In the genomic region with DNA sequence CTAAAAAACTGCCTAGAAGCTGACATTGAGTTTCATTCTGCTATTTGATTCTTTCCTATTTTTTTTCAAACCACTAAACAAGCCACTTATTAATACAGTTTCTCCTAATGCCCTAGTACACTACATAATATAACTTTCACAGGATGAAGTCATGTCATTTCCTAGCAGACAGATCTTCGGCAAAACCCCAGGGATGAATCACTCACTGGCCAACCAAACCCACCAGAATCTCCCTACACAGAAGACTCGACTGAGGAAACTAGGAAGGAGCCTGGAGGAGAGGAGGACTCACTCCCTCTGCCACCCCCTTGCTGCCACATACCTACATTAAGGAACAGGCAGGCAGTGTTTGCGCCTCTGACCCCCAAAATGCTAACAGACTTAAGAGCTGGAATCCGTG, we compare ENCODE assay signal across 12 cellular contexts. TPM values are rescaled to one million over a fixed set of nuclear protein-coding genes. Genes with fewer than 3 reads are reported as not detected.
DNase-seq lines count a peak whose midpoint lies in the region; ATAC-seq, FAIRE-seq and TF ChIP-seq lines count a peak whose summit lies in the region.
"Had no signal": no experiment of that assay in that cellular context is flagged by ENCODE, and none has a peak within 500 bp of the region (broad histone marks: within the 10 kb centered on the region; RNA-seq: fewer than 3 reads in every experiment).

No MANE protein-coding gene starts in this region.

- ATAC-seq in CD4-positive, CD25-positive, alpha-beta regulatory T cell (ENCODE audit: low read depth in 2 of 2), result no peak
- ATAC-seq in left lung, result peak; percentile 41
- ATAC-seq in activated T-cell treated with anti-CD3 and anti-CD28 coated beads, Interleukin-2, amount 50 U/mL, for 4 hours, result no peak
- ATAC-seq in GM18502 (IDR thresholded peaks at IDR 0.05; ENCODE audit: poor library complexity, unreplicated experiment), result no peak

- no peaks in the 10 kb centered on the region for H3K9me3 Mint-ChIP-seq in CD4-positive, CD25-positive, alpha-beta regulatory T cell
- no peaks in the 10 kb centered on the region for H3K9me3 Mint-ChIP-seq in activated T-cell treated with anti-CD3 and anti-CD28 coated beads, Interleukin-2, amount 50 U/mL, for 4 hours

- no peaks in the 10 kb centered on the region for H3K27me3 ChIP-seq in CD4-positive, CD25-positive, alpha-beta regulatory T cell (ENCODE audit: control insufficient read depth, insufficient read depth, low read length)
- no peaks in the 10 kb centered on the region for H3K27me3 ChIP-seq in left lung
- no peaks in the 10 kb centered on the region for H3K27me3 ChIP-seq in sigmoid colon
- H3K27me3 ChIP-seq: esophagus squamous epithelium had no signal

- in situ Hi-C loops in astrocyte of the spinal cord (cut with HindIII; ENCODE audit: low sequenced_read_pairs), result no loop called here

- peaks cover 48% of the 10 kb centered on the region for H3K36me3 Mint-ChIP-seq in CD4-positive, CD25-positive, alpha-beta regulatory T cell
- peaks cover 35% of the 10 kb centered on the region for H3K36me3 Mint-ChIP-seq in activated T-cell treated with anti-CD3 and anti-CD28 coated beads, Interleukin-2, amount 50 U/mL, for 4 hours (ENCODE audit: insufficient read depth)

- TF ChIP-seq POLR2A in sigmoid colon (IDR thresholded peaks at IDR 0.05), result no peak

- no peaks in the 10 kb centered on the region for H3K4me1 ChIP-seq in CD4-positive, CD25-positive, alpha-beta regulatory T cell (ENCODE audit: control insufficient read depth, insufficient read depth, low read length, poor library complexity, severe bottlenecking)
- peaks cover 5 to 29% of the 10 kb centered on the region in 2 donors for H3K4me1 ChIP-seq in left lung
- peaks cover 0 to 31% (median 19%) of the 10 kb centered on the region in 4 donors for H3K4me1 ChIP-seq in sigmoid colon

- no peak for DNase-seq in CD4-positive, CD25-positive, alpha-beta regulatory T cell
- DNase-seq in HTR-8/SVneo (ENCODE audit: insufficient read length, low spot score), result peak; percentile 36
- peak; percentile 89 for DNase-seq in astrocyte of the spinal cord (ENCODE audit: low read depth, low spot score)
- no peak for DNase-seq in left lung
- DNase-seq in activated T-cell treated with anti-CD3 and anti-CD28 coated beads, Interleukin-2, amount 50 U/mL, for 4 hours, result no peak
- DNase-seq in sigmoid colon, result no peak
- no peak for DNase-seq in NCI-H1048 (lab: John Stamatoyannopoulos, UW)
- DNase-seq: activated effector memory CD4-positive, alpha-beta T cell treated with Interleukin-2 at 50 U/mL for 16 hours; esophagus squamous epithelium; stimulated activated CD4-positive, alpha-beta T cell treated with anti-CD3 and anti-CD28 coated beads, Interleukin-4, amount 100 ng/mL, for 1 hour had no signal

- TF ChIP-seq EP300 in sigmoid colon (IDR thresholded peaks at IDR 0.05), result no peak

- 78 to 80% methylated on average over 4 of the region's 4 CpGs for WGBS in sigmoid colon, 2 donors

- peaks cover 5 to 14% (median 8%) of the 10 kb centered on the region in 4 donors for H3K4me1 Mint-ChIP-seq in CD4-positive, CD25-positive, alpha-beta regulatory T cell
- peaks cover 37% of the 10 kb centered on the region for H3K4me1 Mint-ChIP-seq in activated T-cell treated with anti-CD3 and anti-CD28 coated beads, Interleukin-2, amount 50 U/mL, for 4 hours (ENCODE audit: low read depth)

- H3K9me3 ChIP-seq in CD4-positive, CD25-positive, alpha-beta regulatory T cell (ENCODE audit: control insufficient read depth in 2 of 2, low read length in 2 of 2), result no peaks in the 10 kb centered on the region
- H3K9me3 ChIP-seq in left lung, result no peaks in the 10 kb centered on the region
- H3K9me3 ChIP-seq in sigmoid colon, result no peaks in the 10 kb centered on the region
- H3K9me3 ChIP-seq: esophagus squamous epithelium had no signal

- no peak overlapping the region for H3K4me3 Mint-ChIP-seq in CD4-positive, CD25-positive, alpha-beta regulatory T cell
- H3K4me3 Mint-ChIP-seq in activated T-cell treated with anti-CD3 and anti-CD28 coated beads, Interleukin-2, amount 50 U/mL, for 4 hours, result no peak overlapping the region

- intact Hi-C loops in left lung (cut with DNase I) (loop anchor here in 1 of 2 donors (10.0 kb wide), 2 partner anchors 225 to 395 kb away; no protein-coding TSS in a partner anchor), sigmoid colon (cut with DNase I) (no loop called here)

- H3K36me3 ChIP-seq in CD4-positive, CD25-positive, alpha-beta regulatory T cell (ENCODE audit: control insufficient read depth, insufficient read depth, low read length), result peaks cover 43% of the 10 kb centered on the region
- H3K36me3 ChIP-seq in left lung (peaks cover 0 to 64% of the 10 kb centered on the region in 2 donors), sigmoid colon (peaks cover 0 to 40% (median 16%) of the 10 kb centered on the region in 4 donors)

- no peak for FAIRE-seq in HTR-8/SVneo (lab: Jason Lieb, UNC)

- H3K27ac Mint-ChIP-seq in CD4-positive, CD25-positive, alpha-beta regulatory T cell, result peak overlapping the region in 2 of 3 donors; percentile 15 to 50

- no peak overlapping the region for H3K4me3 ChIP-seq in CD4-positive, CD25-positive, alpha-beta regulatory T cell (ENCODE audit: low read depth, low read length)
- no peak overlapping the region for H3K4me3 ChIP-seq in astrocyte of the spinal cord (ENCODE audit: low read depth, low read length)
- no peak overlapping the region for H3K4me3 ChIP-seq in left lung
- H3K4me3 ChIP-seq in sigmoid colon, result no peak overlapping the region
- H3K4me3 ChIP-seq: esophagus squamous epithelium, SK-N-MC had no signal

- H3K27ac ChIP-seq in CD4-positive, CD25-positive, alpha-beta regulatory T cell (ENCODE audit: insufficient read depth, low read length, poor library complexity, severe bottlenecking), result no peak overlapping the region
- H3K27ac ChIP-seq in left lung (peak overlapping the region in 1 of 2 donors; percentile 7), sigmoid colon (no peak overlapping the region)
- H3K27ac ChIP-seq: SK-N-MC had no signal

- no peaks in the 10 kb centered on the region for H3K27me3 Mint-ChIP-seq in CD4-positive, CD25-positive, alpha-beta regulatory T cell
- no peaks in the 10 kb centered on the region for H3K27me3 Mint-ChIP-seq in activated T-cell treated with anti-CD3 and anti-CD28 coated beads, Interleukin-2, amount 50 U/mL, for 4 hours (ENCODE audit: low read depth)

- peak; percentile 11 for TF ChIP-seq CTCF in astrocyte of the spinal cord (IDR thresholded peaks at IDR 0.05; ENCODE audit: low read depth, low read length)
- no peak for TF ChIP-seq CTCF in left lung (IDR thresholded peaks at IDR 0.05)
- no peak for TF ChIP-seq CTCF in sigmoid colon (IDR thresholded peaks at IDR 0.05)

RNA-seq across cellular contexts. Expression of gene XPNPEP1, which starts 33.4 kb away (rescaled TPM):
- 52.4 TPM for total RNA-seq in CD4-positive, CD25-positive, alpha-beta regulatory T cell
- polyA plus RNA-seq in CD4-positive, CD25-positive, alpha-beta regulatory T cell, result 10 to 100 TPM; 14.9 to 19.2 (median 17.8) TPM
- total RNA-seq in left lung (10 to 100 TPM; 49.0 to 50.7 TPM), sigmoid colon (10 to 100 TPM; 53.5 to 59.1 (median 56.5) TPM)
- total RNA-seq in activated T-cell treated with anti-CD3 and anti-CD28 coated beads, Interleukin-2, amount 50 U/mL, for 4 hours, result 10 to 100 TPM; 57.0 to 62.6 (median 62.4) TPM
- 10 to 100 TPM; 37.5 to 55.6 (median 42.6) TPM for polyA plus RNA-seq in sigmoid colon

Comparison
In these comparisons a context has a peak if more than half of its experiments do, and no peak if none do; other contexts are left out.
1. DNase-seq: peak in HTR-8/SVneo (single experiment) and astrocyte of the spinal cord (single experiment); none in CD4-positive, CD25-positive, alpha-beta regulatory T cell (0 of 3), left lung (0 of 2), activated T-cell treated with anti-CD3 and anti-CD28 coated beads, Interleukin-2, amount 50 U/mL, for 4 hours (single experiment), sigmoid colon (single experiment) and NCI-H1048 (single experiment).